1 cellular context compared by ENCODE assay signal in the genomic region with DNA sequence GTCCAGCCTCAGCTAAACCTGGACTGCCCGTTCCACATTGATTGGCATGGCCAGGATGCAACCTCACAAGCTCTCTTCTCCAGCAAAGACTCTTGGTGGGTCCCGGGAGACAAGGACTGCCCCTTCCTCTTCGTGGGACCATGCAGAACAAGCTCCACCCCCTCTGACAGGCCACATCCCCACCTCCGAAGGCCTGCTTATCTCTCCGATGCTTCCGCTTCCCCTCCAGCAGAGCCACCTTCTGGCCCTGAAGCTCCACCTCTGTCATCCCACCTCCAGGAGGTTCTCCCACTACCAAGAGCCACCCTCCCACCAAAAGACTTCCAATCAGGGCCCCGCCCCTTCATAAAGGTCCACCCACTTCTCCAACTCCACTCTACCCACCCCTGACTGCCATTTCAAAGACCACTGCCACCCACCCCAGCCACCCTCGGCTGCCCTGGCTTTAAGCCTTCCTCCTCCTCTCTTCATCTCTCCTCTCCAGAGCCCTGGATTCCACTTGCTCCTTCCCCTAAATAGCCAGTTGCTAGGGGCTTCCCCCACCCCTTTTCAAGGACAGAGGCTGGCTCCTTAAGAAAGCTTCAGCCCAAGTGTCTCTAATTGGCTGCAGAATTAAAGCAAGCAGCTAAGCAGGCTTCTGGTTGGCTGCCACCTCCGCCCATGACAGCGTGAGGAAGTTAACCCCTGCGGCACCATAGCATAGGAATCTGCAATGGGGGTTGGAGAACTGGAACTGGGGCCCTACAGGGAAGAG.
A peak's percentile ranks its signal among the peaks of the same experiment; 100 is the strongest.
TF ChIP-seq lines count a peak whose summit lies in the region.

No MANE protein-coding gene starts in this region.

TF ChIP-seq in K562, 482 proteins besides CTCF, POLR2A, EP300 and RAD21 (continued from another document and continues in another):
- TF ChIP-seq ZBTB34 (CRISPR knock-in tag; IDR thresholded peaks at IDR 0.05) = no peak
- no peak for TF ChIP-seq KHSRP (IDR thresholded peaks at IDR 0.05)
- no peak for TF ChIP-seq HMG20B (CRISPR knock-in tag; IDR thresholded peaks at IDR 0.05)
- TF ChIP-seq HDAC1 (IDR thresholded peaks at IDR 0.05) = no peak; a peak in 1 of 4 replicates
- TF ChIP-seq, protein P1, sequence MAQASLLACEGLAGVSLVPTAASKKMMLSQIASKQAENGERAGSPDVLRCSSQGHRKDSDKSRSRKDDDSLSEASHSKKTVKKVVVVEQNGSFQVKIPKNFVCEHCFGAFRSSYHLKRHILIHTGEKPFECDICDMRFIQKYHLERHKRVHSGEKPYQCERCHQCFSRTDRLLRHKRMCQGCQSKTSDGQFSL (CRISPR knock-in tag; IDR thresholded peaks at IDR 0.05) = no peak
- TF ChIP-seq, protein P1 (tag; IDR thresholded peaks at IDR 0.05) = no peak
- TF ChIP-seq ZNF444 (CRISPR knock-in tag; IDR thresholded peaks at IDR 0.05) = no peak
- no peak for TF ChIP-seq GATAD2A (IDR thresholded peaks at IDR 0.05)
- 0 out of 2 replicates have a peak, but pooled peaks have one; percentile 27 for TF ChIP-seq ATF7 (IDR thresholded peaks at IDR 0.05)
- peak; percentile 51; the same call in 1 of the 2 replicates for TF ChIP-seq L3MBTL2 (IDR thresholded peaks at IDR 0.05)
- TF ChIP-seq CREBBP (IDR thresholded peaks at IDR 0.05; ENCODE audit: low read depth, low read length) = no peak
- peak; percentile 78 for TF ChIP-seq DPF2 (IDR thresholded peaks at IDR 0.05)
- TF ChIP-seq ZNF121 (CRISPR knock-in tag; conservative IDR thresholded peaks at IDR 0.05) = no peak
- TF ChIP-seq PTTG1 (tag; IDR thresholded peaks at IDR 0.05; ENCODE audit: low read depth) = no peak
- no peak for TF ChIP-seq ZNF311 (CRISPR knock-in tag; IDR thresholded peaks at IDR 0.05)
- TF ChIP-seq RFX7 (CRISPR knock-in tag; IDR thresholded peaks at IDR 0.05) = no peak
- TF ChIP-seq GTF2E2 (tag; IDR thresholded peaks at IDR 0.05) = 0 out of 2 replicates have a peak, but pooled peaks have one; percentile 42
- peak; percentile 52; the same call in 1 of the 2 replicates for TF ChIP-seq HDAC2 (IDR thresholded peaks at IDR 0.05)
- TF ChIP-seq PREB (CRISPR knock-in tag; IDR thresholded peaks at IDR 0.05) = no peak
- TF ChIP-seq NEUROD1 (IDR thresholded peaks at IDR 0.05; ENCODE audit: borderline replicate concordance, low read depth, low read length, partially characterized antibody) = peak; percentile 91
- no peak for TF ChIP-seq PPARD (CRISPR knock-in tag; IDR thresholded peaks at IDR 0.05)
- TF ChIP-seq IRF2 (CRISPR knock-in tag; IDR thresholded peaks at IDR 0.05) = no peak
- TF ChIP-seq ZC3H4 (CRISPR knock-in tag; IDR thresholded peaks at IDR 0.05; ENCODE audit: borderline replicate concordance) = no peak
- no peak for TF ChIP-seq SMAD4 (CRISPR knock-in tag; conservative IDR thresholded peaks at IDR 0.05)
- TF ChIP-seq MYBL2 (IDR thresholded peaks at IDR 0.05; ENCODE audit: low read depth) = no peak
- TF ChIP-seq MYBL2 (CRISPR knock-in tag; IDR thresholded peaks at IDR 0.05; ENCODE audit: borderline replicate concordance) = no peak
- TF ChIP-seq ZEB2 (IDR thresholded peaks at IDR 0.05) = 0 out of 2 replicates have a peak, but pooled peaks have one; percentile 66
- peak in 1 of 2 experiments; percentile 48; a peak in 2 of 4 replicates for TF ChIP-seq NRF1 (conservative IDR thresholded peaks at IDR 0.05 in 1 of 2, IDR thresholded peaks at IDR 0.05 in 1 of 2)
- TF ChIP-seq HNRNPLL (IDR thresholded peaks at IDR 0.05; ENCODE audit: low read depth, low read length, poor library complexity, severe bottlenecking) = no peak
- TF ChIP-seq ESRRB (CRISPR knock-in tag; IDR thresholded peaks at IDR 0.05; ENCODE audit: borderline replicate concordance) = no peak
- TF ChIP-seq PRDM10 (IDR thresholded peaks at IDR 0.05; ENCODE audit: partially characterized antibody) = no peak
- no peak for TF ChIP-seq ZNF232 (CRISPR knock-in tag; IDR thresholded peaks at IDR 0.05)
- no peak for TF ChIP-seq FOXK1 (CRISPR knock-in tag; IDR thresholded peaks at IDR 0.05; ENCODE audit: borderline replicate concordance)
- no peak for TF ChIP-seq ZNF316 (IDR thresholded peaks at IDR 0.05)
- TF ChIP-seq ZBTB43 (CRISPR knock-in tag; IDR thresholded peaks at IDR 0.05) = no peak
- TF ChIP-seq ZFP91 (CRISPR knock-in tag; IDR thresholded peaks at IDR 0.05) = peak; percentile 95
- no peak for TF ChIP-seq PHF21A (IDR thresholded peaks at IDR 0.05; ENCODE audit: borderline replicate concordance, low read depth)
- TF ChIP-seq FOXM1 (IDR thresholded peaks at IDR 0.05; ENCODE audit: low read depth) = peak; percentile 87
- TF ChIP-seq FOXM1 (CRISPR knock-in tag; IDR thresholded peaks at IDR 0.05; ENCODE audit: low read depth) = 0 out of 2 replicates have a peak, but pooled peaks have one; percentile 54
- no peak for TF ChIP-seq PHTF2 (CRISPR knock-in tag; IDR thresholded peaks at IDR 0.05)
- TF ChIP-seq DIDO1 (tag; IDR thresholded peaks at IDR 0.05; ENCODE audit: low read depth) = no peak
- TF ChIP-seq, protein P2, sequence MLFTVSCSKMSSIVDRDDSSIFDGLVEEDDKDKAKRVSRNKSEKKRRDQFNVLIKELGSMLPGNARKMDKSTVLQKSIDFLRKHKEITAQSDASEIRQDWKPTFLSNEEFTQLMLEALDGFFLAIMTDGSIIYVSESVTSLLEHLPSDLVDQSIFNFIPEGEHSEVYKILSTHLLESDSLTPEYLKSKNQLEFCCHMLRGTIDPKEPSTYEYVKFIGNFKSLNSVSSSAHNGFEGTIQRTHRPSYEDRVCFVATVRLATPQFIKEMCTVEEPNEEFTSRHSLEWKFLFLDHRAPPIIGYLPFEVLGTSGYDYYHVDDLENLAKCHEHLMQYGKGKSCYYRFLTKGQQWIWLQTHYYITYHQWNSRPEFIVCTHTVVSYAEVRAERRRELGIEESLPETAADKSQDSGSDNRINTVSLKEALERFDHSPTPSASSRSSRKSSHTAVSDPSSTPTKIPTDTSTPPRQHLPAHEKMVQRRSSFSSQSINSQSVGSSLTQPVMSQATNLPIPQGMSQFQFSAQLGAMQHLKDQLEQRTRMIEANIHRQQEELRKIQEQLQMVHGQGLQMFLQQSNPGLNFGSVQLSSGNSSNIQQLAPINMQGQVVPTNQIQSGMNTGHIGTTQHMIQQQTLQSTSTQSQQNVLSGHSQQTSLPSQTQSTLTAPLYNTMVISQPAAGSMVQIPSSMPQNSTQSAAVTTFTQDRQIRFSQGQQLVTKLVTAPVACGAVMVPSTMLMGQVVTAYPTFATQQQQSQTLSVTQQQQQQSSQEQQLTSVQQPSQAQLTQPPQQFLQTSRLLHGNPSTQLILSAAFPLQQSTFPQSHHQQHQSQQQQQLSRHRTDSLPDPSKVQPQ (CRISPR knock-in tag; IDR thresholded peaks at IDR 0.05; ENCODE audit: borderline replicate concordance) = no peak
- no peak for TF ChIP-seq CREB1 (IDR thresholded peaks at IDR 0.05)
- no peak for TF ChIP-seq CREB1 (CRISPR knock-in tag; IDR thresholded peaks at IDR 0.05)
- TF ChIP-seq ELF1 (tag; IDR thresholded peaks at IDR 0.05) = peak; percentile 70
- no peak for TF ChIP-seq XRCC3 (IDR thresholded peaks at IDR 0.05)
- no peak for TF ChIP-seq HNRNPUL1 (IDR thresholded peaks at IDR 0.05; ENCODE audit: low read length)
- TF ChIP-seq ZNF764 (CRISPR knock-in tag; IDR thresholded peaks at IDR 0.05; ENCODE audit: low read depth) = no peak
- 0 out of 6 replicates have a peak, but pooled peaks of 1 of the 3 experiments have one; percentile 24 for TF ChIP-seq ZBTB11 (CRISPR knock-in tag; IDR thresholded peaks at IDR 0.05)
- peak; percentile 57; the same call in 1 of the 2 replicates for TF ChIP-seq SMARCA4 (IDR thresholded peaks at IDR 0.05)
- TF ChIP-seq ZNF274 (IDR thresholded peaks at IDR 0.05; ENCODE audit: borderline replicate concordance, low read depth, low read length) = no peak
- TF ChIP-seq RHOXF2B (CRISPR knock-in tag; conservative IDR thresholded peaks at IDR 0.05) = no peak
- TF ChIP-seq ZNF140 (CRISPR knock-in tag; IDR thresholded peaks at IDR 0.05) = no peak
